Comparison of ENCODE assay signal across 17 cellular contexts in the genomic region with DNA sequence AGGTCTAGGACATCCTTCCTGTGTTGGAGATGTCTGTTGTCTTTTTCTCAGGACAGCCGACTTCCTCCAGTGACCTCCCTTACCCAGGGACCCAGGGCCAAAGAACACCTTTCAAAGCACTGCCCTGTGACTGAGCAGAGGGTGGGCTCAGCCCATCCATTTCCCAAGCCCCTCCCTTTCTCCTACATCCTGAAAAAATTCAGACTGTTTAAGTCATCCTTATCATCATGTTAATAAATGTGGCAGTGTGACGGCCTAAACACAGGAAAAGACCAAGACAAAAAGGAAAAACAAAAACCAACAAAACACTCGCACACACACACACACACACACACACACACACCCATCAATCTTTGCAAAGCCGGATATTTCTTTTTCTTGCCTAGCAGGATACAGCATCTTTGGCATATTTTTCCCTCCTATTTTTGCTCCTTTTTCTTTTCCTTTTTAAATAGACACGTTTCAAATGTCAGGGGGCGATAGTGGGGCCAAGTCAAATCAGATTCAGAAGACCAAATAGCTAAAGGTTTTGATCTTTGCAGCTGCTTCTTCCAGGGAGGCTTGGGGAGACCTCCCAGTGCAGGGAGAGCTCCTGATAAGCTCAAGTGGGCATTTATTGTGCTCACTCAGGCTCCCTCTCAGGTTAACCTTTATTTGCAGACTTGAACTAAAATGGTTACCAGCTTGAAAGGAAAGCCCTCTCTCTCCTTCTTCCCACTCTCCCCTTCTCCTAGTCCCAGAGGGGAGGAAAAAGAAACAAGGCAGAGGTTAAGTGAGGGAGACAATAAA. TPM values are rescaled to one million over a fixed set of nuclear protein-coding genes. Genes with fewer than 3 reads are reported as not detected.
DNase-seq lines count a peak whose midpoint lies in the region; ATAC-seq and TF ChIP-seq lines count a peak whose summit lies in the region.
"Had no signal": no experiment of that assay in that cellular context is flagged by ENCODE, and none has a peak within 500 bp of the region (broad histone marks: within the 10 kb centered on the region; RNA-seq: fewer than 3 reads in every experiment).

No MANE protein-coding gene starts in this region.

- peaks cover 7% of the 10 kb centered on the region for H3K27me3 Mint-ChIP-seq in activated CD4-positive, alpha-beta T cell treated with anti-CD3 and anti-CD28 coated beads, Interleukin-2, amount 10 ng/mL, durations not matched to agents 24 days and 14 days
- peaks cover 7% of the 10 kb centered on the region for H3K27me3 Mint-ChIP-seq in activated CD4-positive, alpha-beta T cell treated with anti-CD3 and anti-CD28 coated beads for 36 hours
- H3K27me3 Mint-ChIP-seq in nephron (ENCODE audit: low read depth) (peaks cover 7% of the 10 kb centered on the region), Calu3 (ENCODE audit: unreplicated experiment) (peaks cover 5% of the 10 kb centered on the region)

- no TSS peak for BruUV-seq in Calu3 (replicated peaks; lab: Mats Ljungman, UMichigan)

- peaks cover 3% of the 10 kb centered on the region for H3K9me3 Mint-ChIP-seq in activated CD4-positive, alpha-beta T cell treated with anti-CD3 and anti-CD28 coated beads, Interleukin-2, amount 10 ng/mL, durations not matched to agents 24 days and 14 days
- H3K9me3 Mint-ChIP-seq in activated CD4-positive, alpha-beta T cell treated with anti-CD3 and anti-CD28 coated beads for 36 hours (ENCODE audit: low read depth): no peaks in the 10 kb centered on the region
- peaks cover 6% of the 10 kb centered on the region for H3K9me3 Mint-ChIP-seq in nephron
- H3K9me3 Mint-ChIP-seq in Calu3 (ENCODE audit: low read depth, unreplicated experiment): no peaks in the 10 kb centered on the region
- H3K9me3 Mint-ChIP-seq: HFFc6 had no signal

- H3K4me3 Mint-ChIP-seq in activated CD4-positive, alpha-beta T cell treated with anti-CD3 and anti-CD28 coated beads, Interleukin-2, amount 10 ng/mL, durations not matched to agents 24 days and 14 days: no peak overlapping the region
- no peak overlapping the region for H3K4me3 Mint-ChIP-seq in activated CD4-positive, alpha-beta T cell treated with anti-CD3 and anti-CD28 coated beads for 36 hours
- H3K4me3 Mint-ChIP-seq in nephron (no peak overlapping the region), Calu3 (ENCODE audit: low read depth, unreplicated experiment) (no peak overlapping the region)
- H3K4me3 Mint-ChIP-seq: HFFc6 had no signal

- H3K4me1 Mint-ChIP-seq in activated CD4-positive, alpha-beta T cell treated with anti-CD3 and anti-CD28 coated beads, Interleukin-2, amount 10 ng/mL, durations not matched to agents 24 days and 14 days: peaks cover 18% of the 10 kb centered on the region
- H3K4me1 Mint-ChIP-seq in activated CD4-positive, alpha-beta T cell treated with anti-CD3 and anti-CD28 coated beads for 36 hours: peaks cover 3% of the 10 kb centered on the region
- H3K4me1 Mint-ChIP-seq in nephron (peaks cover 30% of the 10 kb centered on the region), Calu3 (ENCODE audit: low read depth, unreplicated experiment) (peaks cover 10% of the 10 kb centered on the region)

- POLR2A ChIA-PET in activated CD4-positive, alpha-beta T cell treated with anti-CD3 and anti-CD28 coated beads for 36 hours (lab: Charles Lee): interaction anchor here (0.6 to 0.7 kb wide), 2 partner anchors 30 to 1560 kb away, joined by 5 to 6 read pairs; no protein-coding TSS in a partner anchor

- ATAC-seq in activated CD4-positive, alpha-beta T cell treated with anti-CD3 and anti-CD28 coated beads for 36 hours: no peak
- ATAC-seq: SK-N-SH treated with all-trans-retinoic acid at 6 μM for 48 hours had no signal

- no peak for TF ChIP-seq CTCF in nephron (IDR thresholded peaks at IDR 0.05; ENCODE audit: unreplicated experiment in 3 of 3)
- no peak for TF ChIP-seq CTCF in Calu3 (IDR thresholded peaks at IDR 0.05; ENCODE audit: unreplicated experiment)

- no peak for TF ChIP-seq POLR2A in erythroblast (IDR thresholded peaks at IDR 0.05; ENCODE audit: low read length)

- CTCF ChIA-PET in activated CD4-positive, alpha-beta T cell treated with anti-CD3 and anti-CD28 coated beads for 36 hours (lab: Charles Lee): no interaction called here
- CTCF ChIA-PET in Calu3 (lab: Charles Lee): no interaction called here

- H3K36me3 Mint-ChIP-seq in activated CD4-positive, alpha-beta T cell treated with anti-CD3 and anti-CD28 coated beads, Interleukin-2, amount 10 ng/mL, durations not matched to agents 24 days and 14 days (ENCODE audit: low read depth): no peaks in the 10 kb centered on the region
- H3K36me3 Mint-ChIP-seq in activated CD4-positive, alpha-beta T cell treated with anti-CD3 and anti-CD28 coated beads for 36 hours (ENCODE audit: low read depth): no peaks in the 10 kb centered on the region
- H3K36me3 Mint-ChIP-seq in nephron (ENCODE audit: low read depth) (no peaks in the 10 kb centered on the region), Calu3 (ENCODE audit: insufficient read depth, unreplicated experiment) (no peaks in the 10 kb centered on the region)

- H3K27ac Mint-ChIP-seq in activated CD4-positive, alpha-beta T cell treated with anti-CD3 and anti-CD28 coated beads, Interleukin-2, amount 10 ng/mL, durations not matched to agents 24 days and 14 days: peak overlapping the region; percentile 29
- H3K27ac Mint-ChIP-seq in activated CD4-positive, alpha-beta T cell treated with anti-CD3 and anti-CD28 coated beads for 36 hours: no peak overlapping the region
- H3K27ac Mint-ChIP-seq in nephron (peak overlapping the region in 2 of 3 experiments; percentile 15 to 23), Calu3 (ENCODE audit: unreplicated experiment) (no peak overlapping the region)
- H3K27ac Mint-ChIP-seq: HFFc6 had no signal

- no peak for DNase-seq in activated CD4-positive, alpha-beta T cell treated with anti-CD3 and anti-CD28 coated beads, Interleukin-2, amount 10 ng/mL, durations not matched to agents 24 days and 14 days
- no peak for DNase-seq in activated CD4-positive, alpha-beta T cell treated with anti-CD3 and anti-CD28 coated beads for 36 hours
- DNase-seq in cortex of kidney (lab: John Stamatoyannopoulos, UW) (peak; percentile 10), erythroblast (lab: John Stamatoyannopoulos, UW) (no peak), Calu3 (no peak), NCI-H446 (lab: John Stamatoyannopoulos, UW) (no peak)
- DNase-seq: GM23248, HFFc6, KG1, NCI-H1048, NCI-H2081, NCI-H446 treated with DMSO at 0.1 percent for 48 hours, NCI-H748 treated with DMSO at 0.1 percent for 48 hours, Peyer's patch, Right ventricle myocardium superior had no signal

- intact Hi-C loops in activated CD4-positive, alpha-beta T cell treated with anti-CD3 and anti-CD28 coated beads, Interleukin-2, amount 10 ng/mL, durations not matched to agents 24 days and 14 days (cut with micrococcal nuclease): no loop called here
- intact Hi-C loops in activated CD4-positive, alpha-beta T cell treated with anti-CD3 and anti-CD28 coated beads for 36 hours (cut with DNase I, micrococcal nuclease): no loop called here
- intact Hi-C loops in Calu3 (cut with micrococcal nuclease; ENCODE audit: unreplicated experiment): no loop called here

RNA-seq across cellular contexts. Expression of a gene that starts 39.5 kb away (rescaled TPM):
- total RNA-seq in activated CD4-positive, alpha-beta T cell treated with anti-CD3 and anti-CD28 coated beads, Interleukin-2, amount 10 ng/mL, durations not matched to agents 24 days and 14 days: 61.0 and 64.4 TPM in 2 replicates
- total RNA-seq in activated CD4-positive, alpha-beta T cell treated with anti-CD3 and anti-CD28 coated beads for 36 hours: 1 to 10 TPM; 1.5 to 3.8 TPM
- 12.5 and 19.9 TPM in 2 replicates for total RNA-seq in Calu3 (2022)

Comparison
In these comparisons a context has a peak if more than half of its experiments do, and no peak if none do; other contexts are left out.
1. H3K27ac Mint-ChIP-seq: peak in activated CD4-positive, alpha-beta T cell treated with anti-CD3 and anti-CD28 coated beads, Interleukin-2, amount 10 ng/mL, durations not matched to agents 24 days and 14 days (single experiment) and nephron (2 of 3); none in activated CD4-positive, alpha-beta T cell treated with anti-CD3 and anti-CD28 coated beads for 36 hours (single experiment) and Calu3 (single experiment).